1 cellular context compared by ENCODE assay signal in the genomic region with DNA sequence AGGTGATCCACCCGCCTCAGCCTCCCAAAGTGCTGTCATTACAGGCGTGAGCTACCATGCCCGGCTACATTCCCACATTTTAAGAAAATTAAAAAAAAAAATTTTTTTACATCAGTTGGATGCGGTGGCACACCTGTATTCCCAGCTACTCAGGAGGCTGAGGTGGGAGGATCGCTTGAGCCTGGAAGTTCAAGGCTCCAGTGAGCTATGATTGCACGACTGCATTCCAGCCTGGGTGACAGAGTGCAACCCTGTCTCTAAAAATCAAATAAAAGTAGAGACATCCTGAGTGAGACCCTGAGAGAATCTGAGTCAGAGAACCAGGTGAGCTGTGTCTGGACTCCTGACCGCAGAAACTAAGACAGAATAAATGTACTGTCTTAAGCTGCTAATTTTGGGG.
TF ChIP-seq lines count a peak whose summit lies in the region.

No MANE protein-coding gene starts in this region.

TF ChIP-seq in GM12878, 131 proteins besides CTCF, POLR2A, EP300 and RAD21:
- no peak for TF ChIP-seq HCFC1 (IDR thresholded peaks at IDR 0.05; ENCODE audit: low read length)
- TF ChIP-seq, protein P1, sequence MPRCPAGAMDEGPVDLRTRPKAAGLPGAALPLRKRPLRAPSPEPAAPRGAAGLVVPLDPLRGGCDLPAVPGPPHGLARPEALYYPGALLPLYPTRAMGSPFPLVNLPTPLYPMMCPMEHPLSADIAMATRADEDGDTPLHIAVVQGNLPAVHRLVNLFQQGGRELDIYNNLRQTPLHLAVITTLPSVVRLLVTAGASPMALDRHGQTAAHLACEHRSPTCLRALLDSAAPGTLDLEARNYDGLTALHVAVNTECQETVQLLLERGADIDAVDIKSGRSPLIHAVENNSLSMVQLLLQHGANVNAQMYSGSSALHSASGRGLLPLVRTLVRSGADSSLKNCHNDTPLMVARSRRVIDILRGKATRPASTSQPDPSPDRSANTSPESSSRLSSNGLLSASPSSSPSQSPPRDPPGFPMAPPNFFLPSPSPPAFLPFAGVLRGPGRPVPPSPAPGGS (IDR thresholded peaks at IDR 0.05; ENCODE audit: borderline replicate concordance, insufficient read depth, low read depth, low read length, poor library complexity, severe bottlenecking): peak; percentile 19
